32 cellular contexts compared by ENCODE assay signal in the genomic region with DNA sequence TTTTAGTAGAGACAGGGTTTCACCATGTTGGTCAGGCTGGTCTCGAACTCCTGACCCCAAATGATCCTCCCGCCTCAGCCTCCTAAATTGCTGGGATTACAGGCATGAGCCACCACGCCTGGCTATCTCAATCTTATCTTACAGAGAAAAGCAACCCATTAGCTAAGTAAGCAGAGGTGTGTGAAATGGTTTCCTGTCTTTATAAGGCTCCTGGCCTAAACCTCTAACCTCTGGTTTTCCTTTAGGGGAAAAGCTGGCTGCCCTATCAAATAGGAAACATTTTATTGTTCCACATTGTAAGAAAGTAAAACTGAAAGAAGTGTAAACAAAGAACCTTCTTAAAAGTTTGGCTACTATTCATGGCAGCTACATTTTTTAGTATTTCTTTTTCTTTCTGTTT.
"Had no signal": no experiment of that assay in that cellular context is flagged by ENCODE, and none has a peak within 500 bp of the region (broad histone marks: within the 10 kb centered on the region; RNA-seq: fewer than 3 reads in every experiment).

No MANE protein-coding gene starts in this region.

- H3K4me3 Mint-ChIP-seq: activated B cell treated with CpG ODN at 0.5 μM for 24 hours; activated T-cell treated with anti-CD3 and anti-CD28 coated beads, Interleukin-2, amount 50 U/mL, for 24 hours; brain; nephron; stimulated activated naive B cell treated with anti-CD40 and anti-IgM and Interleukin-4, amounts not matched to agents 10 μg/mL and 1 μg/mL and 100 μg/mL, for 72 hours; T-helper 1 cell treated with Interleukin-12 subunit alpha and Interleukin-12 subunit beta and Interleukin-4 antibody, amounts not matched to agents 30 μg/mL and 1 μg/mL, for 36 hours had no signal

- H3K4me1 ChIP-seq: adrenal gland, colonic mucosa, sigmoid colon, upper lobe of left lung, vagina had no signal

- H3K27ac Mint-ChIP-seq: activated T-cell treated with anti-CD3 and anti-CD28 coated beads, Interleukin-2, amount 50 U/mL, for 24 hours; brain; nephron; T-helper 1 cell treated with Interleukin-12 subunit alpha and Interleukin-12 subunit beta and Interleukin-4 antibody, amounts not matched to agents 30 μg/mL and 1 μg/mL, for 36 hours had no signal

- H3K27me3 Mint-ChIP-seq: activated B cell treated with CpG ODN at 0.5 μM for 24 hours; activated T-cell treated with anti-CD3 and anti-CD28 coated beads, Interleukin-2, amount 50 U/mL, for 24 hours; brain; stimulated activated naive B cell treated with anti-CD40 and anti-IgM and Interleukin-4, amounts not matched to agents 10 μg/mL and 1 μg/mL and 100 μg/mL, for 72 hours had no signal

- H3K27ac ChIP-seq: adrenal gland, cardiac muscle cell, colonic mucosa, dorsolateral prefrontal cortex, sigmoid colon, thyroid gland, upper lobe of left lung, vagina had no signal

- H3K4me3 ChIP-seq: adrenal gland, cardiac muscle cell, colonic mucosa, dorsolateral prefrontal cortex, sigmoid colon, stomach, thyroid gland, upper lobe of left lung, vagina had no signal

- H3K9me3 ChIP-seq: adrenal gland, colonic mucosa, sigmoid colon, stomach, thyroid gland, upper lobe of left lung, vagina had no signal

- DNase-seq: activated B cell treated with CpG ODN at 0.5 μM for 24 hours; activated CD8-positive, alpha-beta memory T cell treated with anti-CD3 and anti-CD28 coated beads for 24 hours; activated CD8-positive, alpha-beta memory T cell treated with anti-CD3 and anti-CD28 coated beads, Interleukin-2, amount 50 U/mL, for 4 hours; activated gamma-delta T cell treated with Interleukin-2 at 50 U/mL for 16 hours; activated T-cell treated with anti-CD3 and anti-CD28 coated beads, Interleukin-2, amount 50 U/mL, for 24 hours; adrenal gland; aorta; cerebellar nuclear complex; colonic mucosa; dorsolateral prefrontal cortex; effector memory CD4-positive, alpha-beta T cell; foreskin fibroblast; head of caudate nucleus; hippocampal formation; left colon; sigmoid colon; small intestine; stimulated activated CD4-positive, alpha-beta T cell treated with anti-CD3 and anti-CD28 coated beads, Interleukin-1b, Interleukin-23, amount 100 ng/mL, for 48 hours; stimulated activated CD4-positive, alpha-beta T cell treated with anti-CD3 and anti-CD28 coated beads, Interleukin-4, amount 100 ng/mL, for 4 hours; stimulated activated CD8-positive, alpha-beta memory T cell treated with anti-CD3 and anti-CD28 coated beads, Interleukin-4, amount 100 ng/mL, for 48 hours; stimulated activated naive B cell treated with anti-CD40 and anti-IgM and Interleukin-4, amounts not matched to agents 10 μg/mL and 1 μg/mL and 100 μg/mL, for 72 hours; stomach; SW 1271; T1000; thyroid gland; upper lobe of left lung had no signal

- H3K4me1 Mint-ChIP-seq: brain had no signal

- H3K36me3 ChIP-seq: cardiac muscle cell had no signal

- ATAC-seq: activated naive CD4-positive, alpha-beta T cell treated with anti-CD3 and anti-CD28 coated beads, Interleukin-2, amount 50 U/mL, for 72 hours; left colon; stimulated activated naive B cell treated with anti-CD40 and anti-IgM and Interleukin-4, amounts not matched to agents 10 μg/mL and 1 μg/mL and 100 μg/mL, for 72 hours had no signal

- H3K36me3 Mint-ChIP-seq: activated naive CD4-positive, alpha-beta T cell treated with anti-CD3 and anti-CD28 coated beads, Interleukin-2, amount 50 U/mL, for 72 hours had no signal

- H3K9me3 Mint-ChIP-seq: activated B cell treated with CpG ODN at 0.5 μM for 24 hours; activated naive CD4-positive, alpha-beta T cell treated with anti-CD3 and anti-CD28 coated beads, Interleukin-2, amount 50 U/mL, for 72 hours; activated T-cell treated with anti-CD3 and anti-CD28 coated beads, Interleukin-2, amount 50 U/mL, for 24 hours; brain; nephron; stimulated activated naive B cell treated with anti-CD40 and anti-IgM and Interleukin-4, amounts not matched to agents 10 μg/mL and 1 μg/mL and 100 μg/mL, for 72 hours; T-helper 1 cell treated with Interleukin-12 subunit alpha and Interleukin-12 subunit beta and Interleukin-4 antibody, amounts not matched to agents 30 μg/mL and 1 μg/mL, for 36 hours had no signal

- H3K27me3 ChIP-seq: adrenal gland, cardiac muscle cell, colonic mucosa, dorsolateral prefrontal cortex, sigmoid colon, stomach, thyroid gland, upper lobe of left lung, vagina had no signal
